ENCODE assay signal across 8 cellular contexts in genomic region chr4:17511950-17512795, GRCh38. TPM values are rescaled to one million over a fixed set of nuclear protein-coding genes. Genes with fewer than 3 reads are reported as not detected.
A peak's percentile ranks its signal among the peaks of the same experiment; 100 is the strongest.
DNase-seq lines count a peak whose midpoint lies in the region; ATAC-seq, FAIRE-seq and TF ChIP-seq lines count a peak whose summit lies in the region.

Gene QDPR, minus strand, starts transcription at chr4:17512090. Its CDS starts 36 bp downstream, at chr4:17512054.

- peaks cover 3% of the 10 kb centered on the region; the same call in 1 of the 2 replicates for H3K27me3 Mint-ChIP-seq in WTC11 (ENCODE audit: low read depth)

- peak; percentile 97 for ATAC-seq in HG02678 (IDR thresholded peaks at IDR 0.05; ENCODE audit: unreplicated experiment)
- peak; percentile 95 for ATAC-seq in WTC11

- peaks cover 43% of the 10 kb centered on the region for H3K4me1 Mint-ChIP-seq in WTC11

- TF ChIP-seq CTCF in WTC11 (IDR thresholded peaks at IDR 0.05) (no peak), bronchial epithelial cell (IDR thresholded peaks at IDR 0.05; ENCODE audit: insufficient read depth, low read length, severe bottlenecking) (peak; percentile 48)

- H3K27me3 ChIP-seq in bronchial epithelial cell (ENCODE audit: control insufficient read depth, insufficient read depth, low read length), result peaks cover 3% of the 10 kb centered on the region

- peaks cover 8% of the 10 kb centered on the region; the same call in 1 of the 2 replicates for H3K36me3 Mint-ChIP-seq in WTC11

- no peak for FAIRE-seq in bronchial epithelial cell (lab: Jason Lieb, UNC)

- H3K9me3 Mint-ChIP-seq in WTC11, result no peaks in the 10 kb centered on the region

- H3K36me3 ChIP-seq in bronchial epithelial cell (ENCODE audit: control insufficient read depth, insufficient read depth, low read length), result peaks cover 2% of the 10 kb centered on the region

- peak within 1 kb of the TSS; percentile 98 for H3K4me3 Mint-ChIP-seq in WTC11

- DNase-seq in NCI-H2081 (lab: John Stamatoyannopoulos, UW), result peak; percentile 82 to 85
- DNase-seq in NCI-H2081 treated with DMSO at 0.1 percent for 48 hours (lab: John Stamatoyannopoulos, UW), result no peak
- peak; percentile 44 for DNase-seq in NCI-H1105 treated with DMSO at 0.1 percent for 48 hours (lab: John Stamatoyannopoulos, UW)
- peak; percentile 89 for DNase-seq in WTC11 (ENCODE audit: low spot score)
- DNase-seq in bronchial epithelial cell (ENCODE audit: low read depth), result peak; percentile 39
- DNase-seq in inferior parietal cortex (ENCODE audit: extremely low spot score), result peak; percentile 79
- peak; percentile 61 to 77 for DNase-seq in stimulated activated CD4-positive, alpha-beta T cell treated with anti-CD3 and anti-CD28 coated beads, Interleukin-12 subunit alpha, Interleukin-12 subunit beta, amount 100 ng/mL, for 24 hours (ENCODE audit: low read depth in 2 of 2)

- CTCF ChIA-PET in WTC11 (lab: Charles Lee), result interaction anchor here (0.7 to 2.5 kb wide), 6 partner anchors 35 to 136 kb away, joined by 3 to 6 read pairs (median 4); partner anchors contain the start of genes LAP3 and MED28

- POLR2A ChIA-PET in WTC11 (lab: Charles Lee), result interaction anchor here (0.8 kb wide), 1 partner anchor 32 kb away, joined by 3 read pairs; no protein-coding TSS in a partner anchor

- H3K27ac Mint-ChIP-seq in WTC11, result peak within 1 kb of the TSS; percentile 90; the same call in 1 of the 2 replicates

- H3K4me3 ChIP-seq in bronchial epithelial cell (ENCODE audit: low read depth, low read length), result peak within 1 kb of the TSS; percentile 75

TF ChIP-seq in WTC11, 78 proteins besides CTCF, POLR2A, EP300 and RAD21 (continues in another document):
- no peak for TF ChIP-seq OVOL2 (CRISPR knock-in tag; IDR thresholded peaks at IDR 0.05; ENCODE audit: borderline replicate concordance)
- TF ChIP-seq ZNF671 (CRISPR knock-in tag; IDR thresholded peaks at IDR 0.05), result no peak
- TF ChIP-seq TP53 (CRISPR knock-in tag; IDR thresholded peaks at IDR 0.05), result 0 out of 2 replicates have a peak, but pooled peaks have one; percentile 66
- no peak for TF ChIP-seq PRRX2 (CRISPR knock-in tag; IDR thresholded peaks at IDR 0.05)
- peak; percentile 25 for TF ChIP-seq ETV6 (CRISPR knock-in tag; IDR thresholded peaks at IDR 0.05)
- TF ChIP-seq CREM (CRISPR knock-in tag; IDR thresholded peaks at IDR 0.05), result peak; percentile 77; the same call in 1 of the 2 replicates
- TF ChIP-seq ZNF423 (CRISPR knock-in tag; IDR thresholded peaks at IDR 0.05), result peak; percentile 87
- TF ChIP-seq NR1H2 (CRISPR knock-in tag; IDR thresholded peaks at IDR 0.05), result no peak
- TF ChIP-seq EMX1 (CRISPR knock-in tag; IDR thresholded peaks at IDR 0.05), result no peak
- TF ChIP-seq FOXP4 (CRISPR knock-in tag; IDR thresholded peaks at IDR 0.05), result 0 out of 2 replicates have a peak, but pooled peaks have one; percentile 30
- TF ChIP-seq ARID4B (CRISPR knock-in tag; IDR thresholded peaks at IDR 0.05; ENCODE audit: borderline replicate concordance), result no peak
- TF ChIP-seq TCF7 (CRISPR knock-in tag; IDR thresholded peaks at IDR 0.05; ENCODE audit: low read depth), result 0 out of 2 replicates have a peak, but pooled peaks have one; percentile 42
- no peak for TF ChIP-seq CREB1 (CRISPR knock-in tag; IDR thresholded peaks at IDR 0.05)
- 0 out of 2 replicates have a peak, but pooled peaks have one; percentile 75 for TF ChIP-seq CBFB (CRISPR knock-in tag; IDR thresholded peaks at IDR 0.05; ENCODE audit: low read depth)
- peak; percentile 52 for TF ChIP-seq FOXK1 (CRISPR knock-in tag; IDR thresholded peaks at IDR 0.05)
- TF ChIP-seq FOXP1 (CRISPR knock-in tag; IDR thresholded peaks at IDR 0.05; ENCODE audit: borderline replicate concordance), result no peak; the same call in 1 of the 2 replicates
- TF ChIP-seq E2F5 (CRISPR knock-in tag; IDR thresholded peaks at IDR 0.05), result 0 out of 2 replicates have a peak, but pooled peaks have one; percentile 41
- TF ChIP-seq MAX (CRISPR knock-in tag; IDR thresholded peaks at IDR 0.05), result no peak; the same call in 1 of the 2 replicates
- no peak for TF ChIP-seq MXD4 (CRISPR knock-in tag; IDR thresholded peaks at IDR 0.05; ENCODE audit: borderline replicate concordance)
- peak; percentile 85 for TF ChIP-seq SP1 (CRISPR knock-in tag; conservative IDR thresholded peaks at IDR 0.05)
- no peak for TF ChIP-seq ZNF425 (CRISPR knock-in tag; conservative IDR thresholded peaks at IDR 0.05)

RNA-seq across cellular contexts. Expression of gene QDPR, which starts in this region (rescaled TPM):
- total RNA-seq in WTC11 (2021) (33.1 to 36.3 TPM (median 33.6 TPM) in 3 replicates), bronchial epithelial cell (20.5 and 22.6 TPM in 2 replicates)
